20 cellular contexts compared by ENCODE assay signal in genomic region chr6:98984102-98984501, GRCh38.
"Had no signal": no experiment of that assay in that cellular context is flagged by ENCODE, and none has a peak within 500 bp of the region (broad histone marks: within the 10 kb centered on the region; RNA-seq: fewer than 3 reads in every experiment).

No MANE protein-coding gene starts in this region.

- DNase-seq: dermis blood vessel endothelial cell; effector memory CD4-positive, alpha-beta T cell; erythroblast; esophagus squamous epithelium; head of caudate nucleus; mesenchymal stem cell; midbrain; naive thymus-derived CD8-positive, alpha-beta T cell; occipital lobe; ovary; psoas muscle; right cardiac atrium; stimulated activated CD4-positive, alpha-beta T cell treated with anti-CD3 and anti-CD28 coated beads, Interleukin-4, amount 100 ng/mL, for 4 hours; stimulated activated naive CD8-positive, alpha-beta T cell treated with anti-CD3 and anti-CD28 coated beads, Interleukin-15, Interleukin-2, amounts not matched to agents 100 U/mL and 50 U/mL, for 24 hours; substantia nigra; testis; tibial artery had no signal

- H3K4me3 Mint-ChIP-seq: naive thymus-derived CD8-positive, alpha-beta T cell; stimulated activated memory B cell treated with anti-CD40 and anti-IgM and Interleukin-4, amounts not matched to agents 10 μg/mL and 1 μg/mL and 100 μg/mL, for 72 hours; type B pancreatic cell had no signal

- H3K36me3 Mint-ChIP-seq: naive thymus-derived CD8-positive, alpha-beta T cell; stimulated activated memory B cell treated with anti-CD40 and anti-IgM and Interleukin-4, amounts not matched to agents 10 μg/mL and 1 μg/mL and 100 μg/mL, for 72 hours; type B pancreatic cell had no signal

- H3K4me1 Mint-ChIP-seq: naive thymus-derived CD8-positive, alpha-beta T cell; stimulated activated memory B cell treated with anti-CD40 and anti-IgM and Interleukin-4, amounts not matched to agents 10 μg/mL and 1 μg/mL and 100 μg/mL, for 72 hours had no signal

- ATAC-seq: naive thymus-derived CD8-positive, alpha-beta T cell; psoas muscle; right cardiac atrium; stimulated activated memory B cell treated with anti-CD40 and anti-IgM and Interleukin-4, amounts not matched to agents 10 μg/mL and 1 μg/mL and 100 μg/mL, for 72 hours; stimulated activated naive CD8-positive, alpha-beta T cell treated with anti-CD3 and anti-CD28 coated beads, Interleukin-15, Interleukin-2, amounts not matched to agents 100 U/mL and 50 U/mL, for 24 hours had no signal

- H3K4me1 ChIP-seq: testis had no signal

- H3K27me3 ChIP-seq: esophagus squamous epithelium, ovary, testis, tibial artery had no signal

- H3K9me3 Mint-ChIP-seq: naive thymus-derived CD8-positive, alpha-beta T cell; stimulated activated memory B cell treated with anti-CD40 and anti-IgM and Interleukin-4, amounts not matched to agents 10 μg/mL and 1 μg/mL and 100 μg/mL, for 72 hours; type B pancreatic cell had no signal

- H3K27ac Mint-ChIP-seq: naive thymus-derived CD8-positive, alpha-beta T cell; stimulated activated memory B cell treated with anti-CD40 and anti-IgM and Interleukin-4, amounts not matched to agents 10 μg/mL and 1 μg/mL and 100 μg/mL, for 72 hours; type B pancreatic cell had no signal

- H3K36me3 ChIP-seq: esophagus squamous epithelium, ovary, tibial artery had no signal

- H3K4me3 ChIP-seq: coronary artery, esophagus squamous epithelium, ovary, psoas muscle, testis, tibial artery had no signal

- H3K9me3 ChIP-seq: esophagus squamous epithelium, ovary, psoas muscle, testis, tibial artery had no signal
